35 cellular contexts compared by ENCODE assay signal in genomic region chr2:100898035-100898689, GRCh38.
"Had no signal": no experiment of that assay in that cellular context is flagged by ENCODE, and none has a peak within 500 bp of the region (broad histone marks: within the 10 kb centered on the region; RNA-seq: fewer than 3 reads in every experiment).

No MANE protein-coding gene starts in this region.

- H3K36me3 ChIP-seq: adrenal gland, gastroesophageal sphincter, WERI-Rb-1 had no signal

- H3K36me3 Mint-ChIP-seq: activated CD8-positive, alpha-beta memory T cell treated with anti-CD3 and anti-CD28 coated beads, Interleukin-2, amount 10 ng/mL, durations not matched to agents 7 days and 5 days had no signal

- H3K4me3 Mint-ChIP-seq: activated B cell treated with CpG ODN at 0.5 μM for 24 hours; activated CD8-positive, alpha-beta memory T cell treated with anti-CD3 and anti-CD28 coated beads, Interleukin-2, amount 10 ng/mL, durations not matched to agents 7 days and 5 days; activated CD8-positive, alpha-beta T cell treated with anti-CD3 and anti-CD28 coated beads, Interleukin-2, amount 10 ng/mL, durations not matched to agents 7 days and 5 days; activated naive CD4-positive, alpha-beta T cell treated with anti-CD3 and anti-CD28 coated beads for 36 hours; activated naive CD4-positive, alpha-beta T cell treated with anti-CD3 and anti-CD28 coated beads, Interleukin-2, amount 50 U/mL, for 24 hours; activated naive CD8-positive, alpha-beta T cell treated with anti-CD3 and anti-CD28 coated beads for 36 hours; activated naive CD8-positive, alpha-beta T cell treated with anti-CD3 and anti-CD28 coated beads, Interleukin-2, amount 50 U/mL, for 24 hours; activated T-helper 1 cell treated with anti-CD3 and anti-CD28 coated beads, Interleukin-12 subunit alpha, Interleukin-12 subunit beta, Interleukin-2, Interleukin-4 antibody, amounts not matched to agents 30 ng/mL and 10 ng/mL and 1 ng/mL, durations not matched to agents 14 hours and 24 hours and 36 hours; effector memory CD8-positive, alpha-beta T cell; T-helper 17 cell; T-helper 2 cell treated with Interferon-gamma antibody and Interleukin-4, amounts not matched to agents 5 μg/mL and 100 μg/mL, for 36 hours had no signal

- H3K9me3 ChIP-seq: adrenal gland, body of pancreas, gastroesophageal sphincter had no signal

- H3K27ac Mint-ChIP-seq: activated B cell treated with CpG ODN at 0.5 μM for 24 hours; activated CD8-positive, alpha-beta memory T cell treated with anti-CD3 and anti-CD28 coated beads, Interleukin-2, amount 10 ng/mL, durations not matched to agents 7 days and 5 days; activated CD8-positive, alpha-beta T cell treated with anti-CD3 and anti-CD28 coated beads, Interleukin-2, amount 10 ng/mL, durations not matched to agents 7 days and 5 days; activated naive CD4-positive, alpha-beta T cell treated with anti-CD3 and anti-CD28 coated beads for 36 hours; activated naive CD4-positive, alpha-beta T cell treated with anti-CD3 and anti-CD28 coated beads, Interleukin-2, amount 50 U/mL, for 24 hours; activated naive CD8-positive, alpha-beta T cell treated with anti-CD3 and anti-CD28 coated beads for 36 hours; activated naive CD8-positive, alpha-beta T cell treated with anti-CD3 and anti-CD28 coated beads, Interleukin-2, amount 50 U/mL, for 24 hours; activated T-helper 1 cell treated with anti-CD3 and anti-CD28 coated beads, Interleukin-12 subunit alpha, Interleukin-12 subunit beta, Interleukin-2, Interleukin-4 antibody, amounts not matched to agents 30 ng/mL and 10 ng/mL and 1 ng/mL, durations not matched to agents 14 hours and 24 hours and 36 hours; activated T-helper 2 cell treated with anti-CD3 and anti-CD28 coated beads, Interferon-gamma antibody, Interleukin-2, Interleukin-4, amounts not matched to agents 10 μg/mL and 5 μg/mL and 100 μg/mL, durations not matched to agents 14 hours and 24 hours and 36 hours; effector memory CD8-positive, alpha-beta T cell; T-helper 17 cell; T-helper 2 cell treated with Interferon-gamma antibody and Interleukin-4, amounts not matched to agents 5 μg/mL and 100 μg/mL, for 36 hours had no signal

- H3K27me3 Mint-ChIP-seq: activated naive CD4-positive, alpha-beta T cell treated with anti-CD3 and anti-CD28 coated beads, Interleukin-2, amount 50 U/mL, for 24 hours; activated naive CD8-positive, alpha-beta T cell treated with anti-CD3 and anti-CD28 coated beads for 36 hours; T-helper 17 cell had no signal

- H3K9me3 Mint-ChIP-seq: activated naive CD4-positive, alpha-beta T cell treated with anti-CD3 and anti-CD28 coated beads for 36 hours; activated naive CD4-positive, alpha-beta T cell treated with anti-CD3 and anti-CD28 coated beads, Interleukin-2, amount 50 U/mL, for 24 hours; activated naive CD8-positive, alpha-beta T cell treated with anti-CD3 and anti-CD28 coated beads for 36 hours; activated naive CD8-positive, alpha-beta T cell treated with anti-CD3 and anti-CD28 coated beads, Interleukin-2, amount 50 U/mL, for 24 hours; activated T-helper 2 cell treated with anti-CD3 and anti-CD28 coated beads, Interferon-gamma antibody, Interleukin-2, Interleukin-4, amounts not matched to agents 10 μg/mL and 5 μg/mL and 100 μg/mL, durations not matched to agents 14 hours and 24 hours and 36 hours; effector memory CD8-positive, alpha-beta T cell; T-helper 2 cell treated with Interferon-gamma antibody and Interleukin-4, amounts not matched to agents 5 μg/mL and 100 μg/mL, for 36 hours had no signal

- H3K4me3 ChIP-seq: adrenal gland, body of pancreas, esophagus squamous epithelium, gastroesophageal sphincter had no signal

- H3K27ac ChIP-seq: adrenal gland, body of pancreas, epithelial cell of prostate, esophagus squamous epithelium, gastroesophageal sphincter, WERI-Rb-1 had no signal

- DNase-seq: activated B cell treated with CpG ODN at 0.5 μM for 24 hours; activated CD4-positive, alpha-beta T cell treated with anti-CD3 and anti-CD28 coated beads for 48 hours; activated CD4-positive, alpha-beta T cell treated with anti-CD3 and anti-CD28 coated beads, Interleukin-2, amount 50 U/mL, for 1 hour; activated CD4-positive, alpha-beta T cell treated with anti-CD3 and anti-CD28 coated beads, Interleukin-2, amount 50 U/mL, for 48 hours; activated CD8-positive, alpha-beta memory T cell treated with anti-CD3 and anti-CD28 coated beads, Interleukin-2, amount 10 ng/mL, durations not matched to agents 7 days and 5 days; activated CD8-positive, alpha-beta memory T cell treated with anti-CD3 and anti-CD28 coated beads, Interleukin-2, amount 50 U/mL, for 4 hours; activated CD8-positive, alpha-beta T cell treated with anti-CD3 and anti-CD28 coated beads, Interleukin-2, amount 10 ng/mL, durations not matched to agents 7 days and 5 days; activated effector memory CD4-positive, alpha-beta T cell treated with anti-CD3 and anti-CD28 coated beads, Interleukin-2, amount 50 U/mL, for 16 hours; activated naive CD4-positive, alpha-beta T cell treated with anti-CD3 and anti-CD28 coated beads for 36 hours; activated naive CD8-positive, alpha-beta T cell treated with anti-CD3 and anti-CD28 coated beads for 36 hours; activated naive CD8-positive, alpha-beta T cell treated with anti-CD3 and anti-CD28 coated beads, Interleukin-2, amount 50 U/mL, for 24 hours; activated T-cell treated with anti-CD3 and anti-CD28 coated beads, Interleukin-2, amount 50 U/mL, for 1 hour; activated T-cell treated with anti-CD3 and anti-CD28 coated beads, Interleukin-2, amount 50 U/mL, for 48 hours; adrenal gland; amygdala; aorta; body of pancreas; caudate nucleus; cortex of kidney; dermis blood vessel endothelial cell; effector CD4-positive, alpha-beta T cell; effector memory CD8-positive, alpha-beta T cell; esophagus squamous epithelium; foreskin melanocyte; T-helper 1 cell; T-helper 17 cell; T1000; WERI-Rb-1 had no signal

- H3K4me1 Mint-ChIP-seq: activated naive CD4-positive, alpha-beta T cell treated with anti-CD3 and anti-CD28 coated beads, Interleukin-2, amount 50 U/mL, for 24 hours; activated naive CD8-positive, alpha-beta T cell treated with anti-CD3 and anti-CD28 coated beads for 36 hours; activated naive CD8-positive, alpha-beta T cell treated with anti-CD3 and anti-CD28 coated beads, Interleukin-2, amount 50 U/mL, for 24 hours had no signal

- H3K27me3 ChIP-seq: adrenal gland, body of pancreas, esophagus squamous epithelium, gastroesophageal sphincter had no signal

- ATAC-seq: activated CD4-positive, CD25-positive, alpha-beta regulatory T cell treated with anti-CD3 and anti-CD28 coated beads, Interleukin-2, amount 50 U/mL, for 24 hours; activated CD8-positive, alpha-beta memory T cell treated with anti-CD3 and anti-CD28 coated beads, Interleukin-2, amount 10 ng/mL, durations not matched to agents 7 days and 5 days; activated CD8-positive, alpha-beta T cell treated with anti-CD3 and anti-CD28 coated beads, Interleukin-2, amount 10 ng/mL, durations not matched to agents 7 days and 5 days; activated naive CD8-positive, alpha-beta T cell treated with anti-CD3 and anti-CD28 coated beads, Interleukin-2, amount 50 U/mL, for 24 hours; body of pancreas; effector memory CD8-positive, alpha-beta T cell; gastroesophageal sphincter; T-helper 17 cell had no signal
